In genomic region chr14:66507722-66508546, GRCh38 we compare ENCODE assay signal across 8 cellular contexts. TPM values are rescaled to one million over a fixed set of nuclear protein-coding genes. Genes with fewer than 3 reads are reported as not detected.
A peak's percentile ranks its signal among the peaks of the same experiment; 100 is the strongest.
DNase-seq lines count a peak whose midpoint lies in the region; TF ChIP-seq lines count a peak whose summit lies in the region.

Gene GPHN (plus strand): TSS chr14:66508147.

- intact Hi-C loops in transverse colon (cut with DNase I; ENCODE audit: low total_unique reads) = no loop called here

- H3K9me3 ChIP-seq in adipocyte (ENCODE audit: control insufficient read depth, low read length) (no peaks in the 10 kb centered on the region), cardiac muscle cell (ENCODE audit: low read depth) (no peaks in the 10 kb centered on the region), trophoblast cell (ENCODE audit: insufficient read depth, low read depth, low read length) (no peaks in the 10 kb centered on the region), transverse colon (no peaks in the 10 kb centered on the region)

- no peaks in the 10 kb centered on the region for H3K36me3 ChIP-seq in GM06990 (ENCODE audit: control insufficient read depth, insufficient read depth, low read length)
- H3K36me3 ChIP-seq in adipocyte (ENCODE audit: control insufficient read depth, insufficient read depth, low read length, severe bottlenecking) = no peaks in the 10 kb centered on the region
- no peaks in the 10 kb centered on the region for H3K36me3 ChIP-seq in cardiac muscle cell
- H3K36me3 ChIP-seq in trophoblast cell (ENCODE audit: control insufficient read depth in 1 of 2, insufficient read depth in 2 of 2, low read length in 2 of 2) = no peaks in the 10 kb centered on the region
- no peaks in the 10 kb centered on the region for H3K36me3 ChIP-seq in transverse colon

- no peaks in the 10 kb centered on the region for H3K36me3 Mint-ChIP-seq in HFFc6 (ENCODE audit: low read depth)

- H2AK5ac ChIP-seq in trophoblast cell (ENCODE audit: low read length) = no peak within 1 kb of the TSS

- peak; percentile 87 for TF ChIP-seq POLR2A in transverse colon (IDR thresholded peaks at IDR 0.05)

- H3K14ac ChIP-seq in trophoblast cell (ENCODE audit: low read length) = peak within 1 kb of the TSS; percentile 66

- H4K91ac ChIP-seq in trophoblast cell (ENCODE audit: low read depth, low read length) = peak within 1 kb of the TSS; percentile 41

- DNase-seq in GM06990 (ENCODE audit: extremely low read depth, insufficient read length) (peak; percentile 98), HFFc6 (peak; percentile 98), NCI-H1092 (lab: John Stamatoyannopoulos, UW) (peak; percentile 99), T follicular helper cell (ENCODE audit: low read depth) (peak; percentile 80), adipocyte (ENCODE audit: low read depth) (peak; percentile 99), cardiac muscle cell (ENCODE audit: low read depth in 1 of 2, low spot score in 1 of 2) (peak; percentile 97 to 99), trophoblast cell (peak; percentile 96 to 98), transverse colon (peak; percentile 96)

- in situ Hi-C loops in transverse colon (cut with MboI; ENCODE audit: low pct_ligation_motif_present in 1 of 4, low pct_unique_long_range_greater_than_20kb in 1 of 4, low sequenced_read_pairs in 3 of 4) = no loop called here

- peak within 1 kb of the TSS; percentile 89 for H3K27ac Mint-ChIP-seq in HFFc6

- WGBS in trophoblast cell (ENCODE audit: extremely low coverage, insufficient coverage, insufficient read length) = no CpG with 5 or more reads among the region's 91 CpGs
- 0 to 1% methylated on average over 4 to 65 of the region's 91 CpGs for WGBS in transverse colon (ENCODE audit: low coverage in 1 of 2), 2 donors

- H3K4ac ChIP-seq in trophoblast cell (ENCODE audit: low read depth, low read length) = no peak within 1 kb of the TSS

- no peaks in the 10 kb centered on the region; the same call in 1 of the 2 replicates for H3K27me3 Mint-ChIP-seq in HFFc6 (ENCODE audit: insufficient read depth)

- no peak for TF ChIP-seq EP300 in transverse colon (IDR thresholded peaks at IDR 0.05; ENCODE audit: low read depth)

- no peak within 1 kb of the TSS for H3K23ac ChIP-seq in trophoblast cell (ENCODE audit: low read length)

- peak within 1 kb of the TSS; percentile 91 for H3K9ac ChIP-seq in adipocyte (ENCODE audit: low read length)
- peak within 1 kb of the TSS; percentile 69 for H3K9ac ChIP-seq in trophoblast cell (ENCODE audit: low read length)

- peak within 1 kb of the TSS; percentile 40 for H2BK120ac ChIP-seq in trophoblast cell (ENCODE audit: insufficient read depth, low read length, poor library complexity)

- H4K12ac ChIP-seq in trophoblast cell (ENCODE audit: low read depth, low read length) = peak within 1 kb of the TSS; percentile 73

- peaks cover 18% of the 10 kb centered on the region for H3K4me1 ChIP-seq in adipocyte (ENCODE audit: control insufficient read depth, insufficient read depth, low read length)
- H3K4me1 ChIP-seq in cardiac muscle cell (ENCODE audit: low read depth) = peaks cover 17% of the 10 kb centered on the region
- H3K4me1 ChIP-seq in trophoblast cell (ENCODE audit: control insufficient read depth in 1 of 2, insufficient read depth in 2 of 2, low read length in 2 of 2) = peaks cover 5 to 7% of the 10 kb centered on the region in 2 experiments
- H3K4me1 ChIP-seq in transverse colon = peaks cover 0 to 27% (median 8%) of the 10 kb centered on the region in 4 donors

- H3K4me2 ChIP-seq in trophoblast cell (ENCODE audit: low read length) = peak within 1 kb of the TSS; percentile 93

- no peaks in the 10 kb centered on the region for H3K27me3 ChIP-seq in GM06990 (replicated peaks; ENCODE audit: control insufficient read depth, insufficient read depth, low read length)
- no peaks in the 10 kb centered on the region for H3K27me3 ChIP-seq in adipocyte (replicated peaks; ENCODE audit: control insufficient read depth, insufficient read depth, low read length)
- peaks cover 20% of the 10 kb centered on the region for H3K27me3 ChIP-seq in cardiac muscle cell
- no peaks in the 10 kb centered on the region for H3K27me3 ChIP-seq in trophoblast cell (ENCODE audit: insufficient read depth, low read length)
- no peaks in the 10 kb centered on the region for H3K27me3 ChIP-seq in transverse colon

- H3K79me1 ChIP-seq in trophoblast cell (ENCODE audit: low read length) = peaks cover 9% of the 10 kb centered on the region

- peak within 1 kb of the TSS; percentile 66 for H3K18ac ChIP-seq in trophoblast cell (ENCODE audit: low read length)

- H3K9me3 Mint-ChIP-seq in HFFc6 = no peaks in the 10 kb centered on the region

- peak within 1 kb of the TSS; percentile 47 for H2BK5ac ChIP-seq in trophoblast cell (ENCODE audit: low read depth, low read length, poor library complexity)

- peaks cover 23% of the 10 kb centered on the region for H3K4me1 Mint-ChIP-seq in HFFc6 (ENCODE audit: low read depth)

- H3K4me3 ChIP-seq in GM06990 (replicated peaks; ENCODE audit: low read depth, low read length) (peak within 1 kb of the TSS; percentile 100), adipocyte (ENCODE audit: low read length) (peak within 1 kb of the TSS; percentile 98), cardiac muscle cell (peak within 1 kb of the TSS; percentile 83), trophoblast cell (ENCODE audit: low read depth, low read length) (peak within 1 kb of the TSS; percentile 84), transverse colon (peak within 1 kb of the TSS; percentile 78 to 96 (median 88))

- TF ChIP-seq CTCF in GM06990 (IDR thresholded peaks at IDR 0.05; ENCODE audit: insufficient read depth, low read length, poor library complexity, severe bottlenecking) = peak; percentile 15
- TF ChIP-seq CTCF in HFFc6 (IDR thresholded peaks at IDR 0.05) = peak; percentile 56
- TF ChIP-seq CTCF in cardiac muscle cell (IDR thresholded peaks at IDR 0.05; ENCODE audit: low read depth, low read length) = peak; percentile 23
- peak in 3 of 5 experiments; percentile 15 to 30 (median 30) for TF ChIP-seq CTCF in transverse colon (IDR thresholded peaks at IDR 0.05)

- H3K4me3 Mint-ChIP-seq in HFFc6 = peak within 1 kb of the TSS; percentile 90

- H4K8ac ChIP-seq in trophoblast cell (ENCODE audit: low read depth, low read length) = peak within 1 kb of the TSS; percentile 81

- H2AFZ ChIP-seq in trophoblast cell (ENCODE audit: insufficient read depth, low read length, poor library complexity) = peak within 1 kb of the TSS; percentile 74

- no peaks in the 10 kb centered on the region for H3K79me2 ChIP-seq in trophoblast cell (ENCODE audit: control insufficient read depth, insufficient read depth, low read length, poor library complexity)

- H3K27ac ChIP-seq in cardiac muscle cell (peak within 1 kb of the TSS; percentile 80), trophoblast cell (ENCODE audit: low read depth, low read length) (peak within 1 kb of the TSS; percentile 39), transverse colon (peak within 1 kb of the TSS; percentile 94 to 96 (median 94))

- no peak within 1 kb of the TSS for H2BK12ac ChIP-seq in trophoblast cell (ENCODE audit: low read length)

RNA-seq across cellular contexts. Expression of gene GPHN, which starts in this region (rescaled TPM):
- 10 to 100 TPM; 11.2 to 16.4 (median 15.0) TPM for total RNA-seq in HFFc6 (2021; fragmentation: NEBNext Ultra II Directional; extraction: Animal tissue kit (Norgen Biotek cat#: 25700))
- total RNA-seq in cardiac muscle cell (15.1 TPM in 2 replicates), transverse colon (10 to 100 TPM in 3 of 4 donors, 1 to 10 TPM in 1; 8.6 to 59.7 (median 23.6) TPM)
- polyA plus RNA-seq in cardiac muscle cell = 20.1 and 23.3 TPM in 2 replicates
- polyA plus RNA-seq in trophoblast cell (2013) = 5.3 and 6.3 TPM in 2 replicates

Comparison
In these comparisons a context has a peak if more than half of its experiments do, and no peak if none do; other contexts are left out.
1. Peak in every context shown above with its lines: DNase-seq, H3K4me3 ChIP-seq and H3K27ac ChIP-seq.
2. H3K27ac ChIP-seq: peak in every context shown above with its lines; median percentile 94 in transverse colon; 80 in cardiac muscle cell; 39 in trophoblast cell.